In genomic region chr5:35902032-35902681, GRCh38 we compare ENCODE assay signal across 12 cellular contexts. TPM values are rescaled to one million over a fixed set of nuclear protein-coding genes. Genes with fewer than 3 reads are reported as not detected.
DNase-seq lines count a peak whose midpoint lies in the region; ATAC-seq and TF ChIP-seq lines count a peak whose summit lies in the region.
"Had no signal": no experiment of that assay in that cellular context is flagged by ENCODE, and none has a peak within 500 bp of the region (broad histone marks: within the 10 kb centered on the region; RNA-seq: fewer than 3 reads in every experiment).

No MANE protein-coding gene starts in this region.

- no peaks in the 10 kb centered on the region for H3K9me3 Mint-ChIP-seq in activated T-cell treated with anti-CD3 and anti-CD28 coated beads, Interleukin-2, amount 50 U/mL, for 72 hours

- peaks cover 83% of the 10 kb centered on the region for H3K4me1 Mint-ChIP-seq in activated T-cell treated with anti-CD3 and anti-CD28 coated beads, Interleukin-2, amount 50 U/mL, for 72 hours (ENCODE audit: low read depth)

- no peaks in the 10 kb centered on the region for H3K9me3 ChIP-seq in RWPE2 (ENCODE audit: severe bottlenecking)
- peaks cover 10% of the 10 kb centered on the region for H3K9me3 ChIP-seq in left ventricle myocardium inferior (replicated peaks)
- H3K9me3 ChIP-seq: neutrophil had no signal

- H3K27me3 Mint-ChIP-seq in activated T-cell treated with anti-CD3 and anti-CD28 coated beads, Interleukin-2, amount 50 U/mL, for 72 hours (ENCODE audit: low read depth): no peaks in the 10 kb centered on the region

- H3K4me3 ChIP-seq in RWPE2 (ENCODE audit: severe bottlenecking) (no peak overlapping the region), left ventricle myocardium inferior (no peak overlapping the region)

- H3K27ac Mint-ChIP-seq in activated T-cell treated with anti-CD3 and anti-CD28 coated beads, Interleukin-2, amount 50 U/mL, for 72 hours: peak overlapping the region; percentile 95

- DNase-seq in activated T-cell treated with anti-CD3 and anti-CD28 coated beads, Interleukin-2, amount 50 U/mL, for 72 hours: peak; percentile 43 to 59
- no peak for DNase-seq in activated T-cell treated with anti-CD3 and anti-CD28 coated beads, Interleukin-2, amount 50 U/mL, for 48 hours
- DNase-seq in RWPE2 (ENCODE audit: low spot score): no peak
- no peak for DNase-seq in stimulated activated naive CD8-positive, alpha-beta T cell treated with anti-CD3 and anti-CD28 coated beads, Interleukin-15, Interleukin-2, amounts not matched to agents 100 U/mL and 50 U/mL, for 24 hours
- DNase-seq in left ventricle myocardium inferior: no peak
- no peak for DNase-seq in NAMALWA (ENCODE audit: low spot score)
- no peak for DNase-seq in caudate nucleus (lab: John Stamatoyannopoulos, UW)
- DNase-seq: NCI-H774; stimulated activated naive CD4-positive, alpha-beta T cell had no signal

- H3K4me3 Mint-ChIP-seq in activated T-cell treated with anti-CD3 and anti-CD28 coated beads, Interleukin-2, amount 50 U/mL, for 72 hours: peak overlapping the region; percentile 31 to 48

- no peaks in the 10 kb centered on the region for H3K36me3 Mint-ChIP-seq in activated T-cell treated with anti-CD3 and anti-CD28 coated beads, Interleukin-2, amount 50 U/mL, for 72 hours (ENCODE audit: insufficient read depth in 2 of 2)

- intact Hi-C loops in left ventricle myocardium inferior (cut with micrococcal nuclease): no loop called here

- peak; percentile 60 to 64 for ATAC-seq in activated T-cell treated with anti-CD3 and anti-CD28 coated beads, Interleukin-2, amount 50 U/mL, for 72 hours (replicated peaks in 1 of 2)
- peak; percentile 69 for ATAC-seq in HG02642 (IDR thresholded peaks at IDR 0.05; ENCODE audit: poor library complexity, unreplicated experiment)
- ATAC-seq in RWPE2 (ENCODE audit: low read depth): 0 out of 3 replicates have a peak, but pooled peaks have one; percentile 23
- peak; percentile 62 for ATAC-seq in stimulated activated naive CD8-positive, alpha-beta T cell treated with anti-CD3 and anti-CD28 coated beads, Interleukin-15, Interleukin-2, amounts not matched to agents 100 U/mL and 50 U/mL, for 24 hours
- ATAC-seq: HCT116 had no signal

- no peak overlapping the region for H3K27ac ChIP-seq in RWPE2 (ENCODE audit: poor library complexity, severe bottlenecking)
- H3K27ac ChIP-seq in left ventricle myocardium inferior (replicated peaks): no peak overlapping the region
- no peak overlapping the region for H3K27ac ChIP-seq in caudate nucleus (ENCODE audit: low read depth, low read length)
- H3K27ac ChIP-seq: neutrophil had no signal

- H3K4me1 ChIP-seq in RWPE2 (ENCODE audit: insufficient read depth, poor library complexity, severe bottlenecking) (no peaks in the 10 kb centered on the region), left ventricle myocardium inferior (no peaks in the 10 kb centered on the region)

- H3K36me3 ChIP-seq in RWPE2 (ENCODE audit: low read depth) (no peaks in the 10 kb centered on the region), left ventricle myocardium inferior (no peaks in the 10 kb centered on the region)
- H3K36me3 ChIP-seq: neutrophil had no signal

- no peak for TF ChIP-seq CTCF in RWPE2 (IDR thresholded peaks at IDR 0.05; ENCODE audit: poor library complexity, severe bottlenecking)
- TF ChIP-seq CTCF in left ventricle myocardium inferior (IDR thresholded peaks at IDR 0.05; ENCODE audit: borderline replicate concordance): no peak

- H3K27me3 ChIP-seq in RWPE2 (ENCODE audit: insufficient read depth, poor library complexity, severe bottlenecking): no peaks in the 10 kb centered on the region
- H3K27me3 ChIP-seq in left ventricle myocardium inferior (ENCODE audit: low read depth): no peaks in the 10 kb centered on the region
- H3K27me3 ChIP-seq: neutrophil had no signal

RNA-seq across cellular contexts. Expression of gene CAPSL, which starts 36.3 kb away (rescaled TPM):
- total RNA-seq in activated T-cell treated with anti-CD3 and anti-CD28 coated beads, Interleukin-2, amount 50 U/mL, for 72 hours: 1 to 10 TPM; 1.3 to 2.3 TPM
- total RNA-seq in left ventricle myocardium inferior: not detected

RNA-seq across cellular contexts. Expression of gene IL7R, which starts 45.5 kb away (rescaled TPM):
- total RNA-seq in activated T-cell treated with anti-CD3 and anti-CD28 coated beads, Interleukin-2, amount 50 U/mL, for 72 hours: 100 to 1,000 TPM; 102 to 143 TPM
- 0.66 TPM for total RNA-seq in left ventricle myocardium inferior

Comparison
In these comparisons a context has a peak if more than half of its experiments do, and no peak if none do; other contexts are left out.
1. DNase-seq: peak in activated T-cell treated with anti-CD3 and anti-CD28 coated beads, Interleukin-2, amount 50 U/mL, for 72 hours (2 of 2); none in activated T-cell treated with anti-CD3 and anti-CD28 coated beads, Interleukin-2, amount 50 U/mL, for 48 hours (0 of 2), RWPE2 (single experiment), stimulated activated naive CD8-positive, alpha-beta T cell treated with anti-CD3 and anti-CD28 coated beads, Interleukin-15, Interleukin-2, amounts not matched to agents 100 U/mL and 50 U/mL, for 24 hours (single experiment), left ventricle myocardium inferior (single experiment), NAMALWA (single experiment) and caudate nucleus (0 of 61).
2. RNA of gene IL7R, which starts 45.5 kb away (total RNA-seq): 102 to 143 TPM in activated T-cell treated with anti-CD3 and anti-CD28 coated beads, Interleukin-2, amount 50 U/mL, for 72 hours; 0.66 TPM in left ventricle myocardium inferior (single experiment); every median in the first group is over 10 times any median in the second.
3. Peak in every context shown above with its lines, with median percentiles within 50 percentile points of each other: ATAC-seq.